25 cellular contexts compared by ENCODE assay signal in the genomic region with DNA sequence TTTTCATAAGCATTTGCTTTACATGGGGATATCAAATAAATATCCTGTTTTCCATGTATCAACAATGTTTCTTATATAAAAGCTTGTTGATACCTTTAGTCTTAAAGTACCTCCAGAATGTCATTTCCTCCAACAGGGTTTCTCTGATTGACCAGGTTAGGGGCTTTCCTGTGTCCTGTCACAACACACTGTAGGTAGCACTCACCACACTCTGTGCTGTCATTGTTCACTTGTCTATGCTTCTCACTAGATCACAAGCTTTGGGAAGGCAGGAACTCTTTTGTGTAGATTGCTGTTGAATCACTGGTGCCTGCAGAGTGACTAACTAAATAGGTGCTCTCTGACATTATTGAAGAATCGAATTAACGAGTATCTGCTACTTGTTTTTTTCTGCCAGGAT. TPM values are rescaled to one million over a fixed set of nuclear protein-coding genes. Genes with fewer than 3 reads are reported as not detected.
"Had no signal": no experiment of that assay in that cellular context is flagged by ENCODE, and none has a peak within 500 bp of the region (broad histone marks: within the 10 kb centered on the region; RNA-seq: fewer than 3 reads in every experiment).

No MANE protein-coding gene starts in this region.

- H3K4me1 Mint-ChIP-seq: activated CD4-positive, alpha-beta memory T cell treated with anti-CD3 and anti-CD28 coated beads, Interleukin-2, amount 10 ng/mL, durations not matched to agents 7 days and 5 days; activated CD4-positive, alpha-beta T cell treated with anti-CD3 and anti-CD28 coated beads, Interleukin-2, amount 10 ng/mL, durations not matched to agents 7 days and 5 days; activated CD8-positive, alpha-beta memory T cell treated with anti-CD3 and anti-CD28 coated beads, Interleukin-2, amount 10 ng/mL, durations not matched to agents 7 days and 5 days; activated naive CD4-positive, alpha-beta T cell treated with anti-CD3 and anti-CD28 coated beads, Interleukin-2, amount 50 U/mL, for 24 hours; stimulated activated memory B cell treated with anti-CD40 and anti-IgM and Interleukin-4, amounts not matched to agents 10 μg/mL and 1 μg/mL and 100 μg/mL, for 72 hours had no signal

- H3K27ac Mint-ChIP-seq: activated CD4-positive, alpha-beta memory T cell treated with anti-CD3 and anti-CD28 coated beads, Interleukin-2, amount 10 ng/mL, durations not matched to agents 7 days and 5 days; activated CD4-positive, alpha-beta T cell treated with anti-CD3 and anti-CD28 coated beads, Interleukin-2, amount 10 ng/mL, durations not matched to agents 7 days and 5 days; activated CD8-positive, alpha-beta memory T cell treated with anti-CD3 and anti-CD28 coated beads, Interleukin-2, amount 10 ng/mL, durations not matched to agents 7 days and 5 days; activated naive CD4-positive, alpha-beta T cell treated with anti-CD3 and anti-CD28 coated beads, Interleukin-2, amount 50 U/mL, for 24 hours; stimulated activated memory B cell treated with anti-CD40 and anti-IgM and Interleukin-4, amounts not matched to agents 10 μg/mL and 1 μg/mL and 100 μg/mL, for 72 hours had no signal

- H3K4me3 ChIP-seq: gastroesophageal sphincter, hepatocyte, left ventricle myocardium inferior, lung, right atrium auricular region, smooth muscle cell, tibial nerve had no signal

- H3K4me3 Mint-ChIP-seq: activated CD4-positive, alpha-beta memory T cell treated with anti-CD3 and anti-CD28 coated beads, Interleukin-2, amount 10 ng/mL, durations not matched to agents 7 days and 5 days; activated CD4-positive, alpha-beta T cell treated with anti-CD3 and anti-CD28 coated beads, Interleukin-2, amount 10 ng/mL, durations not matched to agents 7 days and 5 days; activated CD8-positive, alpha-beta memory T cell treated with anti-CD3 and anti-CD28 coated beads, Interleukin-2, amount 10 ng/mL, durations not matched to agents 7 days and 5 days; activated naive CD4-positive, alpha-beta T cell treated with anti-CD3 and anti-CD28 coated beads, Interleukin-2, amount 50 U/mL, for 24 hours; stimulated activated memory B cell treated with anti-CD40 and anti-IgM and Interleukin-4, amounts not matched to agents 10 μg/mL and 1 μg/mL and 100 μg/mL, for 72 hours had no signal

- DNase-seq: activated CD4-positive, alpha-beta memory T cell treated with anti-CD3 and anti-CD28 coated beads, Interleukin-2, amount 10 ng/mL, durations not matched to agents 7 days and 5 days; activated CD4-positive, alpha-beta T cell treated with anti-CD3 and anti-CD28 coated beads, Interleukin-2, amount 10 ng/mL, durations not matched to agents 7 days and 5 days; activated CD8-positive, alpha-beta memory T cell treated with anti-CD3 and anti-CD28 coated beads, Interleukin-2, amount 10 ng/mL, durations not matched to agents 7 days and 5 days; anterior cingulate cortex; dermis blood vessel endothelial cell; effector CD8-positive, alpha-beta T cell; erythroblast; islet precursor cell; left ventricle myocardium inferior; occipital lobe; stimulated activated CD4-positive, alpha-beta T cell treated with anti-CD3 and anti-CD28 coated beads, Interleukin-1b, Interleukin-23, amount 100 ng/mL, for 48 hours; stimulated activated CD4-positive, alpha-beta T cell treated with anti-CD3 and anti-CD28 coated beads, Interleukin-4, amount 100 ng/mL, for 4 hours; stimulated activated CD8-positive, alpha-beta memory T cell treated with anti-CD3 and anti-CD28 coated beads, Interleukin-4, amount 100 ng/mL, for 48 hours had no signal

- ATAC-seq: activated CD4-positive, CD25-positive, alpha-beta regulatory T cell treated with anti-CD3 and anti-CD28 coated beads, Interleukin-2, amount 50 U/mL, for 24 hours; activated CD8-positive, alpha-beta memory T cell treated with anti-CD3 and anti-CD28 coated beads, Interleukin-2, amount 10 ng/mL, durations not matched to agents 7 days and 5 days; gastroesophageal sphincter; SK-N-SH treated with all-trans-retinoic acid at 6 μM for 48 hours; stimulated activated memory B cell treated with anti-CD40 and anti-IgM and Interleukin-4, amounts not matched to agents 10 μg/mL and 1 μg/mL and 100 μg/mL, for 72 hours had no signal

- H3K9me3 Mint-ChIP-seq: activated CD4-positive, alpha-beta memory T cell treated with anti-CD3 and anti-CD28 coated beads, Interleukin-2, amount 10 ng/mL, durations not matched to agents 7 days and 5 days; activated CD4-positive, alpha-beta T cell treated with anti-CD3 and anti-CD28 coated beads, Interleukin-2, amount 10 ng/mL, durations not matched to agents 7 days and 5 days; activated naive CD4-positive, alpha-beta T cell treated with anti-CD3 and anti-CD28 coated beads, Interleukin-2, amount 50 U/mL, for 24 hours; stimulated activated memory B cell treated with anti-CD40 and anti-IgM and Interleukin-4, amounts not matched to agents 10 μg/mL and 1 μg/mL and 100 μg/mL, for 72 hours had no signal

- H3K27me3 Mint-ChIP-seq: activated CD4-positive, alpha-beta memory T cell treated with anti-CD3 and anti-CD28 coated beads, Interleukin-2, amount 10 ng/mL, durations not matched to agents 7 days and 5 days; activated CD4-positive, alpha-beta T cell treated with anti-CD3 and anti-CD28 coated beads, Interleukin-2, amount 10 ng/mL, durations not matched to agents 7 days and 5 days; activated CD8-positive, alpha-beta memory T cell treated with anti-CD3 and anti-CD28 coated beads, Interleukin-2, amount 10 ng/mL, durations not matched to agents 7 days and 5 days; activated naive CD4-positive, alpha-beta T cell treated with anti-CD3 and anti-CD28 coated beads, Interleukin-2, amount 50 U/mL, for 24 hours; stimulated activated memory B cell treated with anti-CD40 and anti-IgM and Interleukin-4, amounts not matched to agents 10 μg/mL and 1 μg/mL and 100 μg/mL, for 72 hours had no signal

RNA-seq across cellular contexts. Expression of a gene that starts 49.8 kb away (rescaled TPM):
- total RNA-seq: activated CD4-positive, alpha-beta memory T cell treated with anti-CD3 and anti-CD28 coated beads, Interleukin-2, amount 10 ng/mL, durations not matched to agents 7 days and 5 days; activated CD4-positive, alpha-beta T cell treated with anti-CD3 and anti-CD28 coated beads, Interleukin-2, amount 10 ng/mL, durations not matched to agents 7 days and 5 days; activated CD8-positive, alpha-beta memory T cell treated with anti-CD3 and anti-CD28 coated beads, Interleukin-2, amount 10 ng/mL, durations not matched to agents 7 days and 5 days; dermis blood vessel endothelial cell; hepatocyte; left ventricle myocardium inferior; right atrium auricular region; smooth muscle cell had no signal
- polyA plus RNA-seq: adipose tissue, lung, smooth muscle cell, urinary bladder had no signal
